ENCODE assay signal across 8 cellular contexts in genomic region chr9:121055642-121056143, GRCh38. TPM values are rescaled to one million over a fixed set of nuclear protein-coding genes. Genes with fewer than 3 reads are reported as not detected.
DNase-seq lines count a peak whose midpoint lies in the region; ATAC-seq, FAIRE-seq and TF ChIP-seq lines count a peak whose summit lies in the region.

No MANE protein-coding gene starts in this region.

- no peak overlapping the region for H3K4me2 ChIP-seq in GM23338

- H3K9me3 ChIP-seq in kidney (ENCODE audit: control insufficient read depth in 1 of 2, low read length in 2 of 2): no peaks in the 10 kb centered on the region

- DNase-seq in AG20443 (ENCODE audit: low spot score) (peak; percentile 19), GM23338 (ENCODE audit: low spot score) (peak; percentile 87), kidney (no peak), ureter (ENCODE audit: low spot score) (no peak), NCI-H748 (lab: John Stamatoyannopoulos, UW; ENCODE audit: unreplicated experiment) (no peak)

- intact Hi-C loops in kidney (cut with DNase I): no loop called here

- no peak overlapping the region; the same call in 1 of the 2 replicates for H3K27ac Mint-ChIP-seq in GM23338

- H3K4me3 Mint-ChIP-seq in GM23338: no peak overlapping the region

- ATAC-seq in GM23338: peak; percentile 99
- ATAC-seq in HG03175 (IDR thresholded peaks at IDR 0.05; ENCODE audit: unreplicated experiment): no peak
- no peak for ATAC-seq in GM21737 (IDR thresholded peaks at IDR 0.05; ENCODE audit: unreplicated experiment)

- no peaks in the 10 kb centered on the region for H3F3A ChIP-seq in GM23338 (replicated peaks; ENCODE audit: low read depth)

- no peaks in the 10 kb centered on the region for H3K36me3 ChIP-seq in GM23338 (ENCODE audit: insufficient read depth)
- no peaks in the 10 kb centered on the region for H3K36me3 ChIP-seq in kidney (ENCODE audit: control insufficient read depth in 1 of 2, insufficient read depth in 2 of 2, low read length in 2 of 2)

- H3K79me2 ChIP-seq in GM23338 (replicated peaks; ENCODE audit: insufficient read depth): no peaks in the 10 kb centered on the region

- no peaks in the 10 kb centered on the region for H3K36me3 Mint-ChIP-seq in GM23338 (ENCODE audit: low read depth)

- H3K4me1 ChIP-seq in GM23338 (ENCODE audit: insufficient read depth) (no peaks in the 10 kb centered on the region), kidney (ENCODE audit: control insufficient read depth in 1 of 2, insufficient read depth in 1 of 2, low read depth in 1 of 2, low read length in 2 of 2) (peaks cover 0 to 10% of the 10 kb centered on the region in 2 donors)

- H3K9me3 Mint-ChIP-seq in GM23338: no peaks in the 10 kb centered on the region

- peak overlapping the region; percentile 72 for H2AFZ ChIP-seq in GM23338

- H3K4me3 ChIP-seq in GM23338 (no peak overlapping the region), WI38 (ENCODE audit: low read depth, low read length) (no peak overlapping the region), kidney (ENCODE audit: low read length in 2 of 2) (no peak overlapping the region)

- H3K27me3 ChIP-seq in GM23338 (ENCODE audit: insufficient read depth): no peaks in the 10 kb centered on the region

- TF ChIP-seq CTCF in GM23338 (conservative IDR thresholded peaks at IDR 0.05; ENCODE audit: low read depth in 2 of 2): peak; percentile 52 to 70
- TF ChIP-seq CTCF in WI38 (IDR thresholded peaks at IDR 0.05; ENCODE audit: low read depth, low read length): peak; percentile 48
- peak; percentile 26 for TF ChIP-seq CTCF in kidney (IDR thresholded peaks at IDR 0.05; ENCODE audit: borderline replicate concordance, extremely low read depth, insufficient read depth)

- peaks cover 5% of the 10 kb centered on the region; the same call in 2 of the 3 replicates for H3K4me1 Mint-ChIP-seq in GM23338

- H3K9me2 ChIP-seq in GM23338 (ENCODE audit: insufficient read depth): no peaks in the 10 kb centered on the region

- peaks cover 4% of the 10 kb centered on the region for H3K27me3 Mint-ChIP-seq in GM23338 (ENCODE audit: insufficient read depth, low read depth, poor library complexity)

- H4K20me1 ChIP-seq in GM23338 (replicated peaks; ENCODE audit: insufficient read depth): no peaks in the 10 kb centered on the region

- H3K9ac ChIP-seq in kidney (ENCODE audit: low read length in 2 of 2): no peak overlapping the region

- FAIRE-seq in kidney (lab: Jason Lieb, UNC): no peak

- no peak overlapping the region for H3K27ac ChIP-seq in GM23338 (ENCODE audit: low read depth)
- H3K27ac ChIP-seq in kidney (ENCODE audit: low read depth in 2 of 2, low read length in 2 of 2): no peak overlapping the region

TF ChIP-seq in GM23338, 12 proteins besides CTCF, POLR2A, EP300 and RAD21:
- TF ChIP-seq REST (IDR thresholded peaks at IDR 0.05; ENCODE audit: unreplicated experiment) (no peak), EZH2phosphoT487 (IDR thresholded peaks at IDR 0.05; ENCODE audit: unreplicated experiment) (no peak), ZNF462 (CRISPR knock-in tag; IDR thresholded peaks at IDR 0.05) (peak; percentile 11; the same call in 1 of the 2 replicates)

RNA-seq across cellular contexts. Expression of gene C5, which starts 5.6 kb away (rescaled TPM):
- 0.12 and 0.31 TPM in 2 replicates for total RNA-seq in GM23338 (2014; rRNA removed; shearing (Covaris generic))
- 0.09 TPM in 1 of 2 replicates, not detected in the other for polyA plus RNA-seq in GM23338 (2016; fragmentation: Nextera tagmentation; extraction: Ambion mirVana)
- 4.6 TPM for total RNA-seq in kidney
- 3.5 TPM for polyA plus RNA-seq in kidney (ENCODE audit: insufficient read depth, low read depth, low replicate concordance)
- total RNA-seq in ureter: 8.1 TPM

RNA-seq across cellular contexts. Expression of gene CNTRL, which starts 19.1 kb away (rescaled TPM):
- 9.2 and 15.3 TPM in 2 replicates for total RNA-seq in GM23338 (2014; rRNA removed; shearing (Covaris generic))
- polyA plus RNA-seq in GM23338 (2016; fragmentation: Nextera tagmentation; extraction: Ambion mirVana): 6.4 and 11.7 TPM in 2 replicates
- total RNA-seq in kidney: 17.7 TPM
- polyA plus RNA-seq in kidney (ENCODE audit: insufficient read depth, low read depth, low replicate concordance): 3.4 TPM
- total RNA-seq in ureter: 33.1 TPM

Comparison
In these comparisons a context has a peak if more than half of its experiments do, and no peak if none do; other contexts are left out.
1. DNase-seq: peak in AG20443 (single experiment) and GM23338 (single experiment); none in kidney (single experiment), ureter (single experiment) and NCI-H748 (single experiment).
2. Peak in every context shown above with its lines, with median percentiles within 50 percentile points of each other: CTCF ChIP-seq.